In genomic region chr1:232123775-232124659, GRCh38 we compare ENCODE assay signal across 1 cellular context.
TF ChIP-seq lines count a peak whose summit lies in the region.

No MANE protein-coding gene starts in this region.

TF ChIP-seq in SK-N-SH treated with all-trans-retinoic acid at 6 μM for 48 hours, 23 proteins besides CTCF, POLR2A, EP300 and RAD21 (continued from another document):
- TF ChIP-seq ZFP30 (CRISPR knock-in tag; IDR thresholded peaks at IDR 0.05) (no peak), POU6F1 (CRISPR knock-in tag; IDR thresholded peaks at IDR 0.05; ENCODE audit: borderline replicate concordance, low read depth) (no peak), CSDC2 (CRISPR knock-in tag; IDR thresholded peaks at IDR 0.05) (no peak)
